27 cellular contexts compared by ENCODE assay signal in genomic region chr12:79296871-79297270, GRCh38.
DNase-seq lines count a peak whose midpoint lies in the region; ATAC-seq, FAIRE-seq and TF ChIP-seq lines count a peak whose summit lies in the region.
"Had no signal": no experiment of that assay in that cellular context is flagged by ENCODE, and none has a peak within 500 bp of the region (broad histone marks: within the 10 kb centered on the region; RNA-seq: fewer than 3 reads in every experiment).

No MANE protein-coding gene starts in this region.

- no peak overlapping the region for H3K27ac Mint-ChIP-seq in Caco-2 (ENCODE audit: unreplicated experiment)
- H3K27ac Mint-ChIP-seq: GM23338 had no signal

- TF ChIP-seq RAD21 in A549 (conservative IDR thresholded peaks at IDR 0.05 in 1 of 2, IDR thresholded peaks at IDR 0.05 in 1 of 2): no peak

- H3K79me2 ChIP-seq in endothelial cell of umbilical vein (ENCODE audit: control insufficient read depth, insufficient read depth, low read length): no peaks in the 10 kb centered on the region

- dilution Hi-C loops in endothelial cell of umbilical vein (cut with MboI; ENCODE audit: extremely low pct_ligation_motif_present, low sequenced_read_pairs): no loop called here

- no peaks in the 10 kb centered on the region for H3K9me3 Mint-ChIP-seq in Caco-2 (ENCODE audit: unreplicated experiment)
- H3K9me3 Mint-ChIP-seq: GM23338, H9 had no signal

- H3K9me1 ChIP-seq in endothelial cell of umbilical vein (replicated peaks; ENCODE audit: control insufficient read depth, extremely low read depth, insufficient read depth, low read length): no peaks in the 10 kb centered on the region

- no peak overlapping the region for H2AFZ ChIP-seq in endothelial cell of umbilical vein (ENCODE audit: low read depth, low read length)
- H2AFZ ChIP-seq: GM23338 had no signal

- H3K36me3 ChIP-seq in endothelial cell of umbilical vein (ENCODE audit: control insufficient read depth in 2 of 2, extremely low read depth in 1 of 2, insufficient read depth in 2 of 2, low read length in 2 of 2): no peaks in the 10 kb centered on the region
- H3K36me3 ChIP-seq in Caco-2 (ENCODE audit: control insufficient read depth, insufficient read depth, low read length): no peaks in the 10 kb centered on the region

- 86% methylated on average over 4 of the region's 4 CpGs for WGBS in A549 (ENCODE audit: missing lambda C conversion rate)

- no peak for TF ChIP-seq CTCF in A549 (IDR thresholded peaks at IDR 0.05)
- TF ChIP-seq CTCF in endothelial cell of umbilical vein (IDR thresholded peaks at IDR 0.05; ENCODE audit: extremely low read depth in 1 of 2, insufficient read depth in 1 of 2, low read depth in 1 of 2, low read length in 2 of 2): no peak
- TF ChIP-seq CTCF in Caco-2 (IDR thresholded peaks at IDR 0.05; ENCODE audit: insufficient read depth in 1 of 2, low read depth in 1 of 2, low read length in 1 of 2, severe bottlenecking in 1 of 2, unreplicated experiment in 1 of 2): no peak

- no TSS peak for BruUV-seq in endothelial cell of umbilical vein (replicated peaks; lab: Mats Ljungman, UMichigan)
- no TSS peak for BruUV-seq in Caco-2 (replicated peaks; lab: Mats Ljungman, UMichigan)

- FAIRE-seq in A549 (lab: Jason Lieb, UNC) (no peak), endothelial cell of umbilical vein (lab: Jason Lieb, UNC) (no peak)
- FAIRE-seq: GM18507 had no signal

- H3K27me3 ChIP-seq in endothelial cell of umbilical vein (ENCODE audit: control insufficient read depth in 2 of 2, insufficient read depth in 2 of 2, low read length in 2 of 2): no peaks in the 10 kb centered on the region
- H3K27me3 ChIP-seq in Caco-2 (replicated peaks; ENCODE audit: control insufficient read depth, insufficient read depth, low read length): no peaks in the 10 kb centered on the region

- POLR2A ChIA-PET in A549 (lab: Yijun Ruan, JAX) (no interaction called here), endothelial cell of umbilical vein (lab: Charles Lee) (no interaction called here), Caco-2 (lab: Charles Lee) (no interaction called here)

- TF ChIP-seq EP300 in A549 (IDR thresholded peaks at IDR 0.05): no peak

- CTCF ChIA-PET in A549 (lab: Yijun Ruan, JAX): interaction anchor here (1.9 kb wide), 1 partner anchor 48 kb away, joined by 7 read pairs; no protein-coding TSS in a partner anchor
- CTCF ChIA-PET in endothelial cell of umbilical vein (lab: Charles Lee): no interaction called here
- CTCF ChIA-PET in Caco-2 (lab: Charles Lee): no interaction called here

- H3K4me3 ChIP-seq in A549: no peak overlapping the region
- no peak overlapping the region for H3K4me3 ChIP-seq in endothelial cell of umbilical vein (replicated peaks in 1 of 3; ENCODE audit: insufficient read depth in 1 of 3, low read depth in 1 of 3, low read length in 3 of 3)
- no peak overlapping the region for H3K4me3 ChIP-seq in Caco-2 (ENCODE audit: low read depth, low read length)
- H3K4me3 ChIP-seq: GM23338 had no signal

- no peak overlapping the region for H3K4me3 Mint-ChIP-seq in Caco-2 (ENCODE audit: unreplicated experiment)
- H3K4me3 Mint-ChIP-seq: GM23338, H9 had no signal

- H3K9ac ChIP-seq in endothelial cell of umbilical vein (replicated peaks; ENCODE audit: extremely low read depth, insufficient read depth, low read length): no peak overlapping the region

- H3K27me3 Mint-ChIP-seq in Caco-2 (ENCODE audit: insufficient read depth, unreplicated experiment): no peaks in the 10 kb centered on the region

- H3K4me1 Mint-ChIP-seq in Caco-2 (ENCODE audit: low read depth, unreplicated experiment): no peaks in the 10 kb centered on the region

- DNase-seq in A549 (ENCODE audit: low read depth in 1 of 2, low spot score in 1 of 2): no peak
- DNase-seq in LHCN-M2 (ENCODE audit: low read depth): peak; percentile 41
- peak; percentile 39 for DNase-seq in endothelial cell of umbilical vein (ENCODE audit: low read depth, low spot score)
- DNase-seq in COLO668 (lab: John Stamatoyannopoulos, UW; ENCODE audit: unreplicated experiment): no peak
- no peak for DNase-seq in Caco-2
- DNase-seq in MV-4-11 (lab: John Stamatoyannopoulos, UW): no peak
- DNase-seq: DMS79; EL; GF-D8; H9; KG1; MM.1S; NCI-H1048; NCI-H1417; NCI-H187 treated with DMSO at 0.1 percent for 48 hours; NCI-H2171 treated with DMSO at 0.1 percent for 48 hours; NCI-H345; NCI-H524 treated with DMSO at 0.1 percent for 48 hours; NCI-H82; NK-92 treated with Interleukin-12 subunit alpha and Interleukin-12 subunit beta, amount 100 ng/mL, for 24 hours; Right ventricle myocardium superior; RPMI8226 had no signal

- ATAC-seq in A549 (no peak), SK-N-SH treated with all-trans-retinoic acid at 6 μM for 48 hours (peak; percentile 59), GM21619 (IDR thresholded peaks at IDR 0.05; ENCODE audit: unreplicated experiment) (no peak)
- ATAC-seq: GM23338 had no signal

- H3K27ac ChIP-seq in A549 (peak overlapping the region; percentile 38 to 65; a peak in 5 of 6 replicates), endothelial cell of umbilical vein (ENCODE audit: insufficient read depth, low read depth, low read length) (no peak overlapping the region)
- H3K27ac ChIP-seq: 22Rv1 had no signal

- H3K9me3 ChIP-seq in A549 (peaks cover 11% of the 10 kb centered on the region; the same call in 2 of the 3 replicates), endothelial cell of umbilical vein (replicated peaks; ENCODE audit: control insufficient read depth, insufficient read depth, low read length) (no peaks in the 10 kb centered on the region), Caco-2 (no peaks in the 10 kb centered on the region)

- peaks cover 77% of the 10 kb centered on the region for H3K4me1 ChIP-seq in A549
- peaks cover 19% of the 10 kb centered on the region for H3K4me1 ChIP-seq in endothelial cell of umbilical vein (ENCODE audit: control insufficient read depth, extremely low read depth, insufficient read depth, low read length)
- peaks cover 13% of the 10 kb centered on the region for H3K4me1 ChIP-seq in Caco-2

- TF ChIP-seq POLR2A in A549 (IDR thresholded peaks at IDR 0.05; ENCODE audit: low read length) (no peak), endothelial cell of umbilical vein (IDR thresholded peaks at IDR 0.05; ENCODE audit: low read depth, low read length) (no peak)

- no peaks in the 10 kb centered on the region for H3K36me3 Mint-ChIP-seq in Caco-2 (ENCODE audit: insufficient read depth, unreplicated experiment)

- no peaks in the 10 kb centered on the region for H4K20me1 ChIP-seq in endothelial cell of umbilical vein (replicated peaks; ENCODE audit: control insufficient read depth, extremely low read depth, insufficient read depth, low read length)

- H3K4me2 ChIP-seq in A549 (no peak overlapping the region), endothelial cell of umbilical vein (ENCODE audit: insufficient read depth, low read length) (no peak overlapping the region)
- H3K4me2 ChIP-seq: GM23338 had no signal

- intact Hi-C loops in endothelial cell of umbilical vein (cut with micrococcal nuclease): no loop called here
- intact Hi-C loops in Caco-2 (cut with micrococcal nuclease; ENCODE audit: unreplicated experiment): no loop called here

TF ChIP-seq in A549, 52 proteins besides CTCF, POLR2A, EP300 and RAD21 (continues in another document):
- TF ChIP-seq CBX8 (IDR thresholded peaks at IDR 0.05) (no peak), HDAC2 (IDR thresholded peaks at IDR 0.05) (no peak), FOSL2 (IDR thresholded peaks at IDR 0.05) (no peak), FOSL2 (CRISPR knock-in tag; IDR thresholded peaks at IDR 0.05) (no peak), E2F6 (IDR thresholded peaks at IDR 0.05; ENCODE audit: borderline replicate concordance, low read depth) (no peak), EHF (CRISPR knock-in tag; IDR thresholded peaks at IDR 0.05) (no peak)

TF ChIP-seq in SK-N-SH treated with all-trans-retinoic acid at 6 μM for 48 hours, 23 proteins besides CTCF, POLR2A, EP300 and RAD21:
- TF ChIP-seq PPARA (CRISPR knock-in tag; IDR thresholded peaks at IDR 0.05; ENCODE audit: borderline replicate concordance) (no peak), ISL1 (CRISPR knock-in tag; IDR thresholded peaks at IDR 0.05) (0 out of 2 replicates have a peak, but pooled peaks have one; percentile 32)

TF ChIP-seq in endothelial cell of umbilical vein, 7 proteins besides CTCF, POLR2A, EP300 and RAD21:
- TF ChIP-seq POLR2AphosphoS5 (IDR thresholded peaks at IDR 0.05; ENCODE audit: insufficient read depth, low read depth, low read length) (no peak), MYC (IDR thresholded peaks at IDR 0.05; ENCODE audit: low read depth, low read length) (no peak), JUN (IDR thresholded peaks at IDR 0.05; ENCODE audit: borderline replicate concordance, insufficient read depth, insufficient read length, low read depth) (peak; percentile 3), MAX (IDR thresholded peaks at IDR 0.05; ENCODE audit: insufficient read depth, insufficient read length) (no peak), EZH2 (IDR thresholded peaks at IDR 0.05; ENCODE audit: borderline replicate concordance, low read depth, low read length, severe bottlenecking) (no peak), GATA2 (IDR thresholded peaks at IDR 0.05; ENCODE audit: insufficient read depth, insufficient read length, low read depth, low read length) (no peak), FOS (IDR thresholded peaks at IDR 0.05; ENCODE audit: borderline replicate concordance, insufficient read depth, low read length) (peak; percentile 25)

Comparison
In these comparisons a context has a peak if more than half of its experiments do, and no peak if none do; other contexts are left out.
1. DNase-seq: peak in LHCN-M2 (single experiment) and endothelial cell of umbilical vein (single experiment); none in A549 (0 of 2), COLO668 (single experiment), Caco-2 (0 of 2) and MV-4-11 (single experiment).